In the genomic region with DNA sequence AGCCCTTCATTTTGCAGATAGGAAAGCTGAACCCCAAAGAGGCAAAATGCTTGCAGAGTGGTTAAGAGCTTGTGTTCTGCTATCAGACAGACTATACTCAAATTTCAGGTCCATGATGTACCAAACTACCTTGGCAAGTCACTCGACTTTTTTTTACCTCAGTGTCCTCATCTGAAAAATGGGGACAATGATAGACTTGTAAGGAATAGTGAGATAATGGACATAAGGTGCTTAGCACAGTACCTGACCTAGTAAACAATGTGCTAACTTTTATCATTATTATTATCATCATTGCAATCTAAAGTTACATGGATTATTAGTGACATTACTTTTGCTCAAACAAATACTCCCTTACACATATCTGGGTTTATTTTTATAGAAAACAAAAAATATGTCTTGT, we compare ENCODE assay signal across 33 cellular contexts.
"Had no signal": no experiment of that assay in that cellular context is flagged by ENCODE, and none has a peak within 500 bp of the region (broad histone marks: within the 10 kb centered on the region; RNA-seq: fewer than 3 reads in every experiment).

No MANE protein-coding gene starts in this region.

- H3K36me3 ChIP-seq: brain microvascular endothelial cell, MG63 had no signal

- H3K36me3 Mint-ChIP-seq: activated CD4-positive, alpha-beta memory T cell treated with anti-CD3 and anti-CD28 coated beads for 36 hours; activated naive CD4-positive, alpha-beta T cell treated with anti-CD3 and anti-CD28 coated beads, Interleukin-2, amount 10 ng/mL, durations not matched to agents 7 days and 5 days; activated naive CD8-positive, alpha-beta T cell; T-cell had no signal

- H3K4me3 ChIP-seq: MG63 had no signal

- H3K27ac ChIP-seq: brain microvascular endothelial cell, RWPE1, VCaP had no signal

- H3K27ac Mint-ChIP-seq: activated B cell treated with CpG ODN at 0.5 μM for 24 hours; activated CD4-positive, alpha-beta memory T cell treated with anti-CD3 and anti-CD28 coated beads for 36 hours; activated naive CD4-positive, alpha-beta T cell treated with anti-CD3 and anti-CD28 coated beads, Interleukin-2, amount 10 ng/mL, durations not matched to agents 7 days and 5 days; activated naive CD8-positive, alpha-beta T cell; activated naive CD8-positive, alpha-beta T cell treated with anti-CD3 and anti-CD28 coated beads, Interleukin-2, amount 50 U/mL, for 24 hours; activated T-helper 1 cell treated with anti-CD3 and anti-CD28 coated beads, Interleukin-12 subunit alpha, Interleukin-12 subunit beta, Interleukin-2, Interleukin-4 antibody, amounts not matched to agents 30 ng/mL and 10 ng/mL and 1 ng/mL, durations not matched to agents 14 hours and 24 hours and 36 hours; T-cell had no signal

- H3K9me3 ChIP-seq: MG63 had no signal

- H3K4me3 Mint-ChIP-seq: activated B cell treated with CpG ODN at 0.5 μM for 24 hours; activated CD4-positive, alpha-beta memory T cell treated with anti-CD3 and anti-CD28 coated beads for 36 hours; activated naive CD4-positive, alpha-beta T cell treated with anti-CD3 and anti-CD28 coated beads, Interleukin-2, amount 10 ng/mL, durations not matched to agents 7 days and 5 days; activated naive CD8-positive, alpha-beta T cell; activated naive CD8-positive, alpha-beta T cell treated with anti-CD3 and anti-CD28 coated beads, Interleukin-2, amount 50 U/mL, for 24 hours; activated T-cell treated with anti-CD3 and anti-CD28 coated beads, Interleukin-2, amount 50 U/mL, for 4 hours; activated T-helper 1 cell treated with anti-CD3 and anti-CD28 coated beads, Interleukin-12 subunit alpha, Interleukin-12 subunit beta, Interleukin-2, Interleukin-4 antibody, amounts not matched to agents 30 ng/mL and 10 ng/mL and 1 ng/mL, durations not matched to agents 14 hours and 24 hours and 36 hours; T-cell had no signal

- H3K4me1 Mint-ChIP-seq: activated B cell treated with CpG ODN at 0.5 μM for 24 hours; activated naive CD4-positive, alpha-beta T cell treated with anti-CD3 and anti-CD28 coated beads, Interleukin-2, amount 10 ng/mL, durations not matched to agents 7 days and 5 days; T-cell had no signal

- H3K27me3 ChIP-seq: brain microvascular endothelial cell, MG63 had no signal

- H3K9me3 Mint-ChIP-seq: activated B cell treated with CpG ODN at 0.5 μM for 24 hours; activated CD4-positive, alpha-beta memory T cell treated with anti-CD3 and anti-CD28 coated beads for 36 hours; activated naive CD4-positive, alpha-beta T cell treated with anti-CD3 and anti-CD28 coated beads, Interleukin-2, amount 10 ng/mL, durations not matched to agents 7 days and 5 days; activated naive CD8-positive, alpha-beta T cell treated with anti-CD3 and anti-CD28 coated beads, Interleukin-2, amount 50 U/mL, for 24 hours; activated T-cell treated with anti-CD3 and anti-CD28 coated beads, Interleukin-2, amount 50 U/mL, for 4 hours; activated T-helper 1 cell treated with anti-CD3 and anti-CD28 coated beads, Interleukin-12 subunit alpha, Interleukin-12 subunit beta, Interleukin-2, Interleukin-4 antibody, amounts not matched to agents 30 ng/mL and 10 ng/mL and 1 ng/mL, durations not matched to agents 14 hours and 24 hours and 36 hours; T-cell had no signal

- DNase-seq: activated B cell treated with CpG ODN at 0.5 μM for 24 hours; activated CD4-positive, alpha-beta memory T cell treated with anti-CD3 and anti-CD28 coated beads for 36 hours; activated CD4-positive, alpha-beta T cell treated with anti-CD3 and anti-CD28 coated beads for 4 hours; activated CD4-positive, alpha-beta T cell treated with anti-CD3 and anti-CD28 coated beads, Interleukin-2, amount 50 U/mL, for 1 hour; activated CD4-positive, CD25-positive, alpha-beta regulatory T cell treated with anti-CD3 and anti-CD28 coated beads, Interleukin-2, amount 50 U/mL, for 72 hours; activated CD8-positive, alpha-beta memory T cell treated with anti-CD3 and anti-CD28 coated beads, Interleukin-2, amount 50 U/mL, for 4 hours; activated naive CD4-positive, alpha-beta T cell treated with anti-CD3 and anti-CD28 coated beads, Interleukin-2, amount 10 ng/mL, durations not matched to agents 7 days and 5 days; activated naive CD8-positive, alpha-beta T cell treated with anti-CD3 and anti-CD28 coated beads, Interleukin-2, amount 50 U/mL, for 24 hours; activated T-cell treated with anti-CD3 and anti-CD28 coated beads for 4 hours; activated T-cell treated with anti-CD3 and anti-CD28 coated beads, Interleukin-2, amount 50 U/mL, for 4 hours; anterior cingulate cortex; central memory CD4-positive, alpha-beta T cell; MG63; NCI-H1048; NCI-H1694; NCI-H2029; NCI-H2171; NCI-H510A; NCI-H526; NCI-H748 treated with DMSO at 0.1 percent for 48 hours; NK-92 treated with Interleukin-12 subunit alpha and Interleukin-12 subunit beta, amount 100 ng/mL, for 24 hours; PC-3; SIG-M5; T-cell; T-helper 2 cell; T-helper 9 cell had no signal

- ATAC-seq: activated naive CD8-positive, alpha-beta T cell treated with anti-CD3 and anti-CD28 coated beads, Interleukin-2, amount 50 U/mL, for 24 hours; activated T-cell treated with anti-CD3 and anti-CD28 coated beads, Interleukin-2, amount 50 U/mL, for 4 hours; PC-3; Right ventricle myocardium inferior; SK-N-SH treated with all-trans-retinoic acid at 6 μM for 48 hours; T-cell had no signal

- H3K27me3 Mint-ChIP-seq: activated B cell treated with CpG ODN at 0.5 μM for 24 hours; activated CD4-positive, alpha-beta memory T cell treated with anti-CD3 and anti-CD28 coated beads for 36 hours; activated naive CD4-positive, alpha-beta T cell treated with anti-CD3 and anti-CD28 coated beads, Interleukin-2, amount 10 ng/mL, durations not matched to agents 7 days and 5 days; activated naive CD8-positive, alpha-beta T cell; activated naive CD8-positive, alpha-beta T cell treated with anti-CD3 and anti-CD28 coated beads, Interleukin-2, amount 50 U/mL, for 24 hours; T-cell had no signal
